In genomic region chr2:86336350-86337234, GRCh38 we compare ENCODE assay signal across 8 cellular contexts. TPM values are rescaled to one million over a fixed set of nuclear protein-coding genes. Genes with fewer than 3 reads are reported as not detected.
DNase-seq lines count a peak whose midpoint lies in the region; ATAC-seq, FAIRE-seq and TF ChIP-seq lines count a peak whose summit lies in the region.

No MANE protein-coding gene starts in this region.

- H3K27me3 ChIP-seq in NT2/D1 (ENCODE audit: insufficient read depth, insufficient read length) (peaks cover 51% of the 10 kb centered on the region), endothelial cell of umbilical vein (ENCODE audit: control insufficient read depth in 2 of 2, insufficient read depth in 2 of 2, low read length in 2 of 2) (peaks cover 45 to 57% of the 10 kb centered on the region in 2 experiments), neuron (ENCODE audit: insufficient read depth, low read length) (peaks cover 51% of the 10 kb centered on the region)

- H3K9me3 ChIP-seq in NT2/D1 (ENCODE audit: insufficient read depth, low read length) (peaks cover 6% of the 10 kb centered on the region; the same call in 1 of the 2 replicates), endothelial cell of umbilical vein (replicated peaks; ENCODE audit: control insufficient read depth, insufficient read depth, low read length) (no peaks in the 10 kb centered on the region), neuron (ENCODE audit: low read length) (peaks cover 3% of the 10 kb centered on the region)

- peak overlapping the region; percentile 32 for H2AFZ ChIP-seq in endothelial cell of umbilical vein (ENCODE audit: low read depth, low read length)
- peak overlapping the region; percentile 79 for H2AFZ ChIP-seq in neuron (ENCODE audit: low read depth, low read length)

- POLR2A ChIA-PET in endothelial cell of umbilical vein (lab: Charles Lee) = no interaction called here

- H3K27ac ChIP-seq in endothelial cell of umbilical vein (ENCODE audit: insufficient read depth, low read depth, low read length) = no peak overlapping the region

- CTCF ChIA-PET in endothelial cell of umbilical vein (lab: Charles Lee) = no interaction called here

- in situ Hi-C loops in G401 (cut with HindIII; ENCODE audit: low sequenced_read_pairs) = no loop called here

- TF ChIP-seq CTCF in endothelial cell of umbilical vein (IDR thresholded peaks at IDR 0.05; ENCODE audit: extremely low read depth in 1 of 2, insufficient read depth in 1 of 2, low read depth in 1 of 2, low read length in 2 of 2) = no peak

- no peak for FAIRE-seq in endothelial cell of umbilical vein (lab: Jason Lieb, UNC)

- H3K9me1 ChIP-seq in endothelial cell of umbilical vein (replicated peaks; ENCODE audit: control insufficient read depth, extremely low read depth, insufficient read depth, low read length) = no peaks in the 10 kb centered on the region

- H3K9ac ChIP-seq in NT2/D1 (ENCODE audit: insufficient read length, low read depth) (peak overlapping the region; percentile 67), endothelial cell of umbilical vein (replicated peaks; ENCODE audit: extremely low read depth, insufficient read depth, low read length) (no peak overlapping the region)

- peak overlapping the region; percentile 47 for H3K4me3 ChIP-seq in NT2/D1 (ENCODE audit: insufficient read length, low read depth)
- H3K4me3 ChIP-seq in endothelial cell of umbilical vein (replicated peaks in 1 of 3; ENCODE audit: insufficient read depth in 1 of 3, low read depth in 1 of 3, low read length in 3 of 3) = peak overlapping the region in 2 of 3 experiments; percentile 21 to 29
- peak overlapping the region; percentile 48 for H3K4me3 ChIP-seq in neuron (ENCODE audit: low read length)

- intact Hi-C loops in endothelial cell of umbilical vein (cut with micrococcal nuclease) = no loop called here

- no peak overlapping the region for H3K4me2 ChIP-seq in endothelial cell of umbilical vein (ENCODE audit: insufficient read depth, low read length)

- no peak for TF ChIP-seq POLR2A in endothelial cell of umbilical vein (IDR thresholded peaks at IDR 0.05; ENCODE audit: low read depth, low read length)

- no peak for ATAC-seq in GM19324 (IDR thresholded peaks at IDR 0.05; ENCODE audit: low FRiP score, unreplicated experiment)
- ATAC-seq in GM18517 (IDR thresholded peaks at IDR 0.05; ENCODE audit: unreplicated experiment) = no peak
- ATAC-seq in HG02610 (IDR thresholded peaks at IDR 0.05; ENCODE audit: unreplicated experiment) = no peak

- H3K36me3 ChIP-seq in NT2/D1 (ENCODE audit: insufficient read depth, insufficient read length, low read length) = no peaks in the 10 kb centered on the region
- no peaks in the 10 kb centered on the region for H3K36me3 ChIP-seq in endothelial cell of umbilical vein (ENCODE audit: control insufficient read depth in 2 of 2, extremely low read depth in 1 of 2, insufficient read depth in 2 of 2, low read length in 2 of 2)
- H3K36me3 ChIP-seq in neuron (ENCODE audit: insufficient read depth, low read length) = no peaks in the 10 kb centered on the region

- dilution Hi-C loops in endothelial cell of umbilical vein (cut with MboI; ENCODE audit: extremely low pct_ligation_motif_present, low sequenced_read_pairs) = no loop called here

- peaks cover 5% of the 10 kb centered on the region for H3K4me1 ChIP-seq in NT2/D1 (ENCODE audit: insufficient read depth, insufficient read length)
- H3K4me1 ChIP-seq in endothelial cell of umbilical vein (ENCODE audit: control insufficient read depth, extremely low read depth, insufficient read depth, low read length) = peaks cover 2% of the 10 kb centered on the region
- H3K4me1 ChIP-seq in neuron (ENCODE audit: insufficient read depth, low read length) = peaks cover 12% of the 10 kb centered on the region

- no TSS peak for BruUV-seq in endothelial cell of umbilical vein (replicated peaks; lab: Mats Ljungman, UMichigan)

- H4K20me1 ChIP-seq in endothelial cell of umbilical vein (replicated peaks; ENCODE audit: control insufficient read depth, extremely low read depth, insufficient read depth, low read length) = no peaks in the 10 kb centered on the region

- DNase-seq in G401 (ENCODE audit: low spot score) = peak; percentile 33
- DNase-seq in NT2/D1 (ENCODE audit: low read depth, low spot score) = no peak
- DNase-seq in endothelial cell of umbilical vein (ENCODE audit: low read depth, low spot score) = no peak
- no peak for DNase-seq in T1000 (lab: John Stamatoyannopoulos, UW)

- no peaks in the 10 kb centered on the region for H3K79me2 ChIP-seq in endothelial cell of umbilical vein (ENCODE audit: control insufficient read depth, insufficient read depth, low read length)

TF ChIP-seq in endothelial cell of umbilical vein, 7 proteins besides CTCF, POLR2A, EP300 and RAD21:
- TF ChIP-seq EZH2 (IDR thresholded peaks at IDR 0.05; ENCODE audit: borderline replicate concordance, low read depth, low read length, severe bottlenecking) (no peak), MAX (IDR thresholded peaks at IDR 0.05; ENCODE audit: insufficient read depth, insufficient read length) (no peak), POLR2AphosphoS5 (IDR thresholded peaks at IDR 0.05; ENCODE audit: insufficient read depth, low read depth, low read length) (no peak), JUN (IDR thresholded peaks at IDR 0.05; ENCODE audit: borderline replicate concordance, insufficient read depth, insufficient read length, low read depth) (no peak), MYC (IDR thresholded peaks at IDR 0.05; ENCODE audit: low read depth, low read length) (no peak), FOS (IDR thresholded peaks at IDR 0.05; ENCODE audit: borderline replicate concordance, insufficient read depth, low read length) (no peak), GATA2 (IDR thresholded peaks at IDR 0.05; ENCODE audit: insufficient read depth, insufficient read length, low read depth, low read length) (no peak)

RNA-seq across cellular contexts. Expression of gene REEP1, which starts 0.8 kb away (rescaled TPM):
- total RNA-seq in G401 (2014; rRNA removed; shearing (Covaris generic)) = 1.1 and 4.2 TPM in 2 replicates
- total RNA-seq in endothelial cell of umbilical vein = 0.21 and 0.53 TPM in 2 replicates
- 0.11 and 0.24 TPM in 2 replicates for polyA plus RNA-seq in endothelial cell of umbilical vein
- 0.22 and 0.34 TPM in 2 replicates for polyA plus RNA-seq in endothelial cell of umbilical vein (2011; cell fraction: cytosol; rRNA removed)
- 0.12 and 0.15 TPM in 2 replicates for polyA plus RNA-seq in endothelial cell of umbilical vein (2011; cell fraction: nucleus; rRNA removed)
- polyA plus RNA-seq in endothelial cell of umbilical vein (2012) = 0.20 and 0.52 TPM in 2 replicates
- 0.17 and 0.90 TPM in 2 replicates for polyA minus RNA-seq in endothelial cell of umbilical vein
- 6.5 TPM for polyA minus RNA-seq in endothelial cell of umbilical vein (2011; cell fraction: cytosol; rRNA and poly(A)+ RNA removed)
- 0.24 TPM in 1 of 2 replicates, not detected in the other for polyA minus RNA-seq in endothelial cell of umbilical vein (2011; cell fraction: nucleus; rRNA and poly(A)+ RNA removed)
